In genomic region chr4:116953947-116954346, GRCh38 we compare ENCODE assay signal across 17 cellular contexts.
"Had no signal": no experiment of that assay in that cellular context is flagged by ENCODE, and none has a peak within 500 bp of the region (broad histone marks: within the 10 kb centered on the region; RNA-seq: fewer than 3 reads in every experiment).

No MANE protein-coding gene starts in this region.

- H3K4me3 ChIP-seq: body of pancreas, coronary artery, left ventricle myocardium inferior, tibial nerve had no signal

- H3K9me3 Mint-ChIP-seq: activated naive CD8-positive, alpha-beta T cell treated with anti-CD3 and anti-CD28 coated beads, Interleukin-2, amount 10 ng/mL, durations not matched to agents 7 days and 5 days; activated T-helper 2 cell treated with anti-CD3 and anti-CD28 coated beads, Interferon-gamma antibody, Interleukin-2, Interleukin-4, amounts not matched to agents 10 μg/mL and 5 μg/mL and 100 μg/mL, durations not matched to agents 14 hours and 24 hours and 36 hours; nephron had no signal

- H3K27me3 ChIP-seq: body of pancreas, tibial nerve had no signal

- DNase-seq: activated B cell treated with CpG ODN at 0.5 μM for 24 hours; activated CD4-positive, alpha-beta T cell treated with anti-CD3 and anti-CD28 coated beads for 4 hours; activated CD8-positive, alpha-beta T cell treated with anti-CD3 and anti-CD28 coated beads for 36 hours; activated naive CD4-positive, alpha-beta T cell treated with Interleukin-2 at 50 U/mL for 16 hours; activated naive CD8-positive, alpha-beta T cell treated with anti-CD3 and anti-CD28 coated beads, Interleukin-2, amount 10 ng/mL, durations not matched to agents 7 days and 5 days; activated T-cell treated with anti-CD3 and anti-CD28 coated beads, Interleukin-2, amount 50 U/mL, for 24 hours; body of pancreas; foreskin melanocyte; left ventricle myocardium inferior; mammary epithelial cell; midbrain; stimulated activated CD4-positive, alpha-beta T cell treated with anti-CD3 and anti-CD28 coated beads, Interleukin-2, amount 100 ng/mL, for 24 hours; stimulated activated naive CD8-positive, alpha-beta T cell treated with anti-CD3 and anti-CD28 coated beads, Interleukin-15, Interleukin-2, amounts not matched to agents 100 U/mL and 50 U/mL, for 24 hours had no signal

- H3K4me1 ChIP-seq: body of pancreas, left ventricle myocardium inferior, tibial nerve had no signal

- H3K4me1 Mint-ChIP-seq: activated B cell treated with CpG ODN at 0.5 μM for 24 hours; activated naive CD8-positive, alpha-beta T cell treated with anti-CD3 and anti-CD28 coated beads, Interleukin-2, amount 10 ng/mL, durations not matched to agents 7 days and 5 days had no signal

- H3K36me3 Mint-ChIP-seq: activated naive CD8-positive, alpha-beta T cell treated with anti-CD3 and anti-CD28 coated beads, Interleukin-2, amount 10 ng/mL, durations not matched to agents 7 days and 5 days had no signal

- H3K27ac ChIP-seq: body of pancreas, coronary artery, left ventricle myocardium inferior, tibial nerve had no signal

- H3K27me3 Mint-ChIP-seq: activated B cell treated with CpG ODN at 0.5 μM for 24 hours; activated CD8-positive, alpha-beta T cell treated with anti-CD3 and anti-CD28 coated beads for 36 hours; activated naive CD8-positive, alpha-beta T cell treated with anti-CD3 and anti-CD28 coated beads, Interleukin-2, amount 10 ng/mL, durations not matched to agents 7 days and 5 days; activated T-cell treated with anti-CD3 and anti-CD28 coated beads, Interleukin-2, amount 50 U/mL, for 24 hours had no signal

- H3K9me3 ChIP-seq: body of pancreas, tibial nerve had no signal

- H3K36me3 ChIP-seq: left ventricle myocardium inferior, tibial nerve had no signal

- H3K27ac Mint-ChIP-seq: activated B cell treated with CpG ODN at 0.5 μM for 24 hours; activated CD8-positive, alpha-beta T cell treated with anti-CD3 and anti-CD28 coated beads for 36 hours; activated naive CD8-positive, alpha-beta T cell treated with anti-CD3 and anti-CD28 coated beads, Interleukin-2, amount 10 ng/mL, durations not matched to agents 7 days and 5 days; activated T-cell treated with anti-CD3 and anti-CD28 coated beads, Interleukin-2, amount 50 U/mL, for 24 hours; activated T-helper 2 cell treated with anti-CD3 and anti-CD28 coated beads, Interferon-gamma antibody, Interleukin-2, Interleukin-4, amounts not matched to agents 10 μg/mL and 5 μg/mL and 100 μg/mL, durations not matched to agents 14 hours and 24 hours and 36 hours had no signal

- H3K4me3 Mint-ChIP-seq: activated B cell treated with CpG ODN at 0.5 μM for 24 hours; activated CD8-positive, alpha-beta T cell treated with anti-CD3 and anti-CD28 coated beads for 36 hours; activated naive CD8-positive, alpha-beta T cell treated with anti-CD3 and anti-CD28 coated beads, Interleukin-2, amount 10 ng/mL, durations not matched to agents 7 days and 5 days; activated T-cell treated with anti-CD3 and anti-CD28 coated beads, Interleukin-2, amount 50 U/mL, for 24 hours; nephron had no signal
